ENCODE assay signal across 12 cellular contexts in the genomic region with DNA sequence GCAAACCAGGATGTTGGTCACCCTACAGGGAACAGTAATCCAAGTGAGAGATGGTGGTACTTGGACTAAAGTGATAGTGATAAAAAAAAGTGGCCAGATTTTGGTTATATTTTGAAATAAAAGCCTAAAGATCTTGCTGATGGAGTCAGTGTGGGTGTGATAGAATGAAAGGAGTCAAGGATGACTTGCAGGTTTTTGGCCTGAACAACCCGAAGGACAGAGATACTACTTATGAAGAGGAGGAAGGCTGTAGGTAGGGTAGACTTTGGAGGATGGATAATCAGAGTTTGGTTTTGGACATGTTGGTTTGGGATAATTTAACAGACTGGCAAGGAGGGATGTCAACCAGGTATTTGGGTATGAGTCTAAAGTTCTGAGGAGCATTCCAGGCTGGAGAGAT. TPM values are rescaled to one million over a fixed set of nuclear protein-coding genes. Genes with fewer than 3 reads are reported as not detected.
"Had no signal": no experiment of that assay in that cellular context is flagged by ENCODE, and none has a peak within 500 bp of the region (broad histone marks: within the 10 kb centered on the region; RNA-seq: fewer than 3 reads in every experiment).

No MANE protein-coding gene starts in this region.

- H3K27ac ChIP-seq: GM23248 had no signal

- H3K9me3 ChIP-seq: HAP-1 had no signal

- DNase-seq: GOT3, H7, H9, HCEC 1CT, HFFc6 had no signal

- H3K9me3 Mint-ChIP-seq: GM23338, H9, HFFc6 had no signal

- H3K4me3 Mint-ChIP-seq: GM23338, H9, HFFc6 had no signal

- FAIRE-seq: H1, H54 had no signal

- H3K9ac ChIP-seq: GM23248 had no signal

- H3K4me3 ChIP-seq: GM23248, GM23338, HAP-1 had no signal

- H3K27ac Mint-ChIP-seq: GM23338, H9, HFFc6 had no signal

- H2AFZ ChIP-seq: GM23248, GM23338 had no signal

- ATAC-seq: GM23338, HCT116 had no signal

- H3K4me2 ChIP-seq: GM23338 had no signal

RNA-seq across cellular contexts. Expression of gene TEX38, which starts 1.5 kb away (rescaled TPM):
- total RNA-seq: GM23248, GM23338, H1, H4, H7, H9 had no signal
- polyA plus RNA-seq: GM23338 had no signal
